ENCODE assay signal across 11 cellular contexts in genomic region chr14:50871914-50872732, GRCh38. TPM values are rescaled to one million over a fixed set of nuclear protein-coding genes. Genes with fewer than 3 reads are reported as not detected.
A peak's percentile ranks its signal among the peaks of the same experiment; 100 is the strongest.
DNase-seq lines count a peak whose midpoint lies in the region; ATAC-seq and TF ChIP-seq lines count a peak whose summit lies in the region.
"Had no signal": no experiment of that assay in that cellular context is flagged by ENCODE, and none has a peak within 500 bp of the region (broad histone marks: within the 10 kb centered on the region; RNA-seq: fewer than 3 reads in every experiment).

TSS of gene ABHD12B (plus strand) at chr14:50872053. CDS start at chr14:50872175, 122 bp downstream.

- H3K9me2 ChIP-seq in PC-9 (ENCODE audit: insufficient read depth), result no peaks in the 10 kb centered on the region

- peak within 1 kb of the TSS; percentile 15 to 67 (median 48); a peak in 19 of 20 replicates for H3K4me3 ChIP-seq in BLaER1 treated with 17β-estradiol and CSF1 and Interleukin-3, amounts not matched to agents 10 nM and 100 nM
- H3K4me3 ChIP-seq in right cardiac atrium (ENCODE audit: low read length) (peak within 1 kb of the TSS; percentile 39), ovary (no peak within 1 kb of the TSS), PC-9 (no peak within 1 kb of the TSS)
- no peak within 1 kb of the TSS for H3K4me3 ChIP-seq in effector memory CD4-positive, alpha-beta T cell (ENCODE audit: insufficient read depth, low read depth, low read length, poor library complexity, severe bottlenecking)

- H3K36me3 ChIP-seq in BLaER1 treated with 17β-estradiol and CSF1 and Interleukin-3, amounts not matched to agents 10 nM and 100 nM, result no peaks in the 10 kb centered on the region
- H3K36me3 ChIP-seq in ovary, result no peaks in the 10 kb centered on the region
- no peaks in the 10 kb centered on the region for H3K36me3 ChIP-seq in PC-9 (ENCODE audit: low read depth)
- no peaks in the 10 kb centered on the region for H3K36me3 ChIP-seq in effector memory CD4-positive, alpha-beta T cell (ENCODE audit: control insufficient read depth, insufficient read depth, low read length)

- peak; percentile 86 for ATAC-seq in WTC11
- peak; percentile 61 to 65 for ATAC-seq in right cardiac atrium

- no peaks in the 10 kb centered on the region for H3K9me3 ChIP-seq in BLaER1 treated with 17β-estradiol and CSF1 and Interleukin-3, amounts not matched to agents 10 nM and 100 nM (replicated peaks in 1 of 11)
- H3K9me3 ChIP-seq in right cardiac atrium (ENCODE audit: control insufficient read depth, low read length) (no peaks in the 10 kb centered on the region), ovary (no peaks in the 10 kb centered on the region), PC-9 (ENCODE audit: insufficient read depth, low read depth) (no peaks in the 10 kb centered on the region)
- H3K9me3 ChIP-seq in effector memory CD4-positive, alpha-beta T cell (ENCODE audit: control insufficient read depth, low read length), result no peaks in the 10 kb centered on the region

- peaks cover 49 to 66% (median 60%) of the 10 kb centered on the region in 10 experiments for H3K4me1 ChIP-seq in BLaER1 treated with 17β-estradiol and CSF1 and Interleukin-3, amounts not matched to agents 10 nM and 100 nM
- H3K4me1 ChIP-seq in right cardiac atrium (ENCODE audit: control insufficient read depth, insufficient read depth, low read length), result no peaks in the 10 kb centered on the region
- peaks cover 3% of the 10 kb centered on the region for H3K4me1 ChIP-seq in ovary (ENCODE audit: insufficient read depth)
- no peaks in the 10 kb centered on the region for H3K4me1 ChIP-seq in PC-9 (replicated peaks; ENCODE audit: insufficient read depth)
- peaks cover 13% of the 10 kb centered on the region for H3K4me1 ChIP-seq in effector memory CD4-positive, alpha-beta T cell (ENCODE audit: control insufficient read depth, insufficient read depth, low read length, poor library complexity, severe bottlenecking)

- H3K9me3 Mint-ChIP-seq in WTC11, result no peaks in the 10 kb centered on the region

- H3K79me2 ChIP-seq in PC-9 (ENCODE audit: low read depth), result no peaks in the 10 kb centered on the region

- peak within 1 kb of the TSS; percentile 52 for H3K4me3 Mint-ChIP-seq in WTC11

- TF ChIP-seq EP300 in ovary (IDR thresholded peaks at IDR 0.05), result no peak

- no peaks in the 10 kb centered on the region for H3F3A ChIP-seq in PC-9 (ENCODE audit: insufficient read depth, low read depth)

- no TSS peak for BruUV-seq in PC-9 (replicated peaks; lab: Mats Ljungman, UMichigan)

- WGBS in right cardiac atrium, result 7% methylated on average over 63 of the region's 63 CpGs
- 8 to 13% (median 10%) methylated on average over 27 to 63 of the region's 63 CpGs for WGBS in ovary, 3 donors

- peak; percentile 41 for DNase-seq in WTC11 (ENCODE audit: low spot score)
- DNase-seq in right cardiac atrium, result peak in 2 of 3 donors; percentile 49 to 55
- peak in 3 of 5 donors; percentile 12 to 57 (median 28) for DNase-seq in ovary
- no peak for DNase-seq in NCI-H1694 treated with DMSO at 0.1 percent for 48 hours (lab: John Stamatoyannopoulos, UW)
- DNase-seq in PC-9, result no peak
- DNase-seq in effector memory CD4-positive, alpha-beta T cell, result no peak
- DNase-seq in NOMO-1 treated with DMSO at 0.1 percent for 48 hours (lab: John Stamatoyannopoulos, UW; ENCODE audit: unreplicated experiment), result no peak
- DNase-seq: activated CD4-positive, alpha-beta T cell treated with anti-CD3 and anti-CD28 coated beads, Interleukin-2, amount 50 U/mL, for 4 hours; DND-41; OCI-M1 had no signal

- peaks cover 44% of the 10 kb centered on the region for H3K4me1 Mint-ChIP-seq in WTC11

- H3K9ac ChIP-seq in BLaER1 treated with 17β-estradiol and CSF1 and Interleukin-3, amounts not matched to agents 10 nM and 100 nM, result peak within 1 kb of the TSS in 7 of 11 experiments; percentile 28 to 69 (median 53); a peak in 11 of 22 replicates

- H4K20me1 ChIP-seq in BLaER1 treated with 17β-estradiol and CSF1 and Interleukin-3, amounts not matched to agents 10 nM and 100 nM, result peaks cover 0 to 9% (median 0%) of the 10 kb centered on the region in 11 experiments; a peak in 4 of 22 replicates
- no peaks in the 10 kb centered on the region for H4K20me1 ChIP-seq in PC-9 (ENCODE audit: insufficient read depth)

- no peak within 1 kb of the TSS for H2AFZ ChIP-seq in PC-9

- peak within 1 kb of the TSS; percentile 68 to 96 (median 87) for H3K4me2 ChIP-seq in BLaER1 treated with 17β-estradiol and CSF1 and Interleukin-3, amounts not matched to agents 10 nM and 100 nM
- H3K4me2 ChIP-seq in PC-9, result no peak within 1 kb of the TSS

- TF ChIP-seq POLR2A in ovary (IDR thresholded peaks at IDR 0.05), result no peak

- intact Hi-C loops in right cardiac atrium (cut with DNase I) (no loop called here), ovary (cut with DNase I) (no loop called here), PC-9 (cut with micrococcal nuclease; ENCODE audit: unreplicated experiment) (no loop called here)

- CTCF ChIA-PET in WTC11 (lab: Charles Lee), result interaction anchor here (3.3 kb wide), 1 partner anchor 12 kb away, joined by 34 read pairs; no protein-coding TSS in a partner anchor
- CTCF ChIA-PET in PC-9 (lab: Charles Lee), result no interaction called here

- POLR2A ChIA-PET in WTC11 (lab: Charles Lee) (interaction anchor here (1.3 kb wide), 1 partner anchor 33 kb away, joined by 3 read pairs; no protein-coding TSS in a partner anchor), PC-9 (lab: Charles Lee; ENCODE audit: unreplicated experiment) (no interaction called here)

- peaks cover 40 to 56% (median 48%) of the 10 kb centered on the region in 11 experiments for H3K27me3 ChIP-seq in BLaER1 treated with 17β-estradiol and CSF1 and Interleukin-3, amounts not matched to agents 10 nM and 100 nM
- no peaks in the 10 kb centered on the region for H3K27me3 ChIP-seq in right cardiac atrium (ENCODE audit: control insufficient read depth, insufficient read depth)
- H3K27me3 ChIP-seq in ovary, result no peaks in the 10 kb centered on the region
- H3K27me3 ChIP-seq in PC-9 (ENCODE audit: insufficient read depth, low read depth), result no peaks in the 10 kb centered on the region
- H3K27me3 ChIP-seq in effector memory CD4-positive, alpha-beta T cell (replicated peaks; ENCODE audit: control insufficient read depth, insufficient read depth, low read length, poor library complexity, severe bottlenecking), result peaks cover 27% of the 10 kb centered on the region

- no peak for TF ChIP-seq CTCF in WTC11 (IDR thresholded peaks at IDR 0.05)
- TF ChIP-seq CTCF in ovary (IDR thresholded peaks at IDR 0.05), result no peak
- TF ChIP-seq CTCF in PC-9 (conservative IDR thresholded peaks at IDR 0.05), result no peak

- no peak within 1 kb of the TSS for H3K27ac Mint-ChIP-seq in WTC11

- H3K27me3 Mint-ChIP-seq in WTC11 (ENCODE audit: low read depth), result peaks cover 48% of the 10 kb centered on the region

- no peaks in the 10 kb centered on the region for H3K36me3 Mint-ChIP-seq in WTC11

- peak within 1 kb of the TSS in 2 of 11 experiments; percentile 27 to 39; a peak in 3 of 22 replicates for H3K27ac ChIP-seq in BLaER1 treated with 17β-estradiol and CSF1 and Interleukin-3, amounts not matched to agents 10 nM and 100 nM
- H3K27ac ChIP-seq in right cardiac atrium (ENCODE audit: low read length) (no peak within 1 kb of the TSS), ovary (no peak within 1 kb of the TSS), PC-9 (no peak within 1 kb of the TSS)
- H3K27ac ChIP-seq in effector memory CD4-positive, alpha-beta T cell (ENCODE audit: insufficient read depth, low read length, poor library complexity, severe bottlenecking), result no peak within 1 kb of the TSS

TF ChIP-seq in WTC11, 78 proteins besides CTCF, POLR2A, EP300 and RAD21:
- TF ChIP-seq SP1 (CRISPR knock-in tag; conservative IDR thresholded peaks at IDR 0.05) (no peak), FOXP1 (CRISPR knock-in tag; IDR thresholded peaks at IDR 0.05; ENCODE audit: borderline replicate concordance) (peak; percentile 49; the same call in 1 of the 2 replicates)

RNA-seq across cellular contexts. Expression of gene ABHD12B, which starts in this region (rescaled TPM):
- total RNA-seq in WTC11 (2021) (145 to 156 TPM (median 146 TPM) in 3 replicates), right cardiac atrium (not detected), ovary (1 to 10 TPM in 1 of 7 donors, under 1 TPM in 1, not detected in 5; 0.84 to 5.1 TPM), PC-9 (2021) (not detected in 2 replicates)
- polyA plus RNA-seq in right cardiac atrium (not detected), ovary (under 1 TPM in 1 of 2 donors, not detected in 1; 0.45 TPM)

Comparison
In these comparisons a context has a peak if more than half of its experiments do, and no peak if none do; other contexts are left out.
1. RNA of gene ABHD12B (total RNA-seq): 145 to 156 TPM in WTC11; not detected in PC-9, not detected in right cardiac atrium and 0.84 to 5.1 TPM in ovary; every median in the first group is over 10 times any median in the second.
2. Peak in DNase-seq, ATAC-seq and H3K4me3 ChIP-seq in right cardiac atrium; RNA of the gene not detected or under 1 TPM.
3. H3K4me3 ChIP-seq: peak in BLaER1 treated with 17β-estradiol and CSF1 and Interleukin-3, amounts not matched to agents 10 nM and 100 nM (10 of 10); none in ovary (single experiment), PC-9 (single experiment) and effector memory CD4-positive, alpha-beta T cell (single experiment).
4. DNase-seq: peak in WTC11 (single experiment) and ovary (3 of 5); none in NCI-H1694 treated with DMSO at 0.1 percent for 48 hours (single experiment), PC-9 (0 of 2), effector memory CD4-positive, alpha-beta T cell (0 of 3) and NOMO-1 treated with DMSO at 0.1 percent for 48 hours (single experiment).